1 cellular context compared by ENCODE assay signal in the genomic region with DNA sequence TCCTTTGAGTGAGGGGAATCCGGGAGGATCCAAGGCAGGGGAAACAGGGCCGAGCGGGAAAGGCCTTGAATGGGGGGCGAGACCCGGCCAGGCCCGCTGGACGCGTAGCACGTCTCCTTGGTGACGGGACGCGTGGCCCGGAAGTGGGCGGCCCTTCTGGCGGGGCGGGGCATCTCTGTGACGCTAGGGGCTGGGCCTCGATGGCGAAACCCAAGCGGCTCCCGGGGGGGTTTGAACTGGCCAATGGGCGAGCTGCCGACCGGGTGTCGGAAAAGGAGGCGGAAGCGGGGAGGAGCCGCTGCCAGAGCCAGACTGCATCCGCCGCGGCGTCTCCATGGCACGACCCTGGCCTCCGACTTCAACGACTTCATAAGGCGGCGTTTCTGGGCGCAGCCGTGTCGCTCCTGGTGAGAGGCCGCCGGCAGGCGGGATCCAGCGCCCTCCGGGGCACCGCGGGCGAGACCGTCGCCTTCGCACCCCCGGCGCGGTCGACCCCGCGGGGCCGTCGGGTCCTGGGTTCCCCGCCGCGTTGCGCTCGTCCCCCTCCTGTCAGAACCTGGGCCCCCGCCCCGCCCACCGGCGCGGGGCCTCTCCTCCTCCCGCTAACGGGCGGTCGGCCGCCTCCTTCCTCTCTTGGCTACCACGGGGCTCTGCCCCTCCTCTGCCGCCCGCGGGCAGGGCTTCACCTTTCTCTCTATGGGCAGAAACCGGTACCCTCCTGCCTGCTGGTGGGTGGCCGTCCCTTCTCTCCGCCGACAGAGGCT.
TF ChIP-seq lines count a peak whose summit lies in the region.

ODF2 (plus strand) TSS at position 158 of the 764 bp plus-strand sequence; CDS start at position 244, 86 bp downstream.

TF ChIP-seq in SK-N-SH, 30 proteins besides CTCF, POLR2A, EP300 and RAD21 (continued from another document):
- TF ChIP-seq, protein P1, sequence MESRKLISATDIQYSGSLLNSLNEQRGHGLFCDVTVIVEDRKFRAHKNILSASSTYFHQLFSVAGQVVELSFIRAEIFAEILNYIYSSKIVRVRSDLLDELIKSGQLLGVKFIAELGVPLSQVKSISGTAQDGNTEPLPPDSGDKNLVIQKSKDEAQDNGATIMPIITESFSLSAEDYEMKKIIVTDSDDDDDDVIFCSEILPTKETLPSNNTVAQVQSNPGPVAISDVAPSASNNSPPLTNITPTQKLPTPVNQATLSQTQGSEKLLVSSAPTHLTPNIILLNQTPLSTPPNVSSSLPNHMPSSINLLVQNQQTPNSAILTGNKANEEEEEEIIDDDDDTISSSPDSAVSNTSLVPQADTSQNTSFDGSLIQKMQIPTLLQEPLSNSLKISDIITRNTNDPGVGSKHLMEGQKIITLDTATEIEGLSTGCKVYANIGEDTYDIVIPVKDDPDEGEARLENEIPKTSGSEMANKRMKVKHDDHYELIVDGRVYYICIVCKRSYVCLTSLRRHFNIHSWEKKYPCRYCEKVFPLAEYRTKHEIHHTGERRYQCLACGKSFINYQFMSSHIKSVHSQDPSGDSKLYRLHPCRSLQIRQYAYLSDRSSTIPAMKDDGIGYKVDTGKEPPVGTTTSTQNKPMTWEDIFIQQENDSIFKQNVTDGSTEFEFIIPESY (IDR thresholded peaks at IDR 0.05; ENCODE audit: borderline replicate concordance, low read depth): no peak
- TF ChIP-seq POLR2AphosphoS5 (IDR thresholded peaks at IDR 0.05; ENCODE audit: low read depth, low read length) (peak; percentile 83), PBX3 (IDR thresholded peaks at IDR 0.05) (no peak), GABPA (IDR thresholded peaks at IDR 0.05; ENCODE audit: low read depth) (peak; percentile 55; the same call in 1 of the 2 replicates), RFX5 (IDR thresholded peaks at IDR 0.05; ENCODE audit: low read length) (peak; percentile 60; the same call in 1 of the 2 replicates), RXRA (IDR thresholded peaks at IDR 0.05; ENCODE audit: borderline replicate concordance, low read depth) (no peak), USF2 (IDR thresholded peaks at IDR 0.05; ENCODE audit: borderline replicate concordance, low read depth, low read length) (no peak), MXI1 (IDR thresholded peaks at IDR 0.05; ENCODE audit: low read depth, low read length) (peak; percentile 93), GATA2 (CRISPR knock-in tag; IDR thresholded peaks at IDR 0.05) (no peak), JUND (IDR thresholded peaks at IDR 0.05) (no peak), RCOR1 (IDR thresholded peaks at IDR 0.05; ENCODE audit: low read length) (no peak), SIN3A (IDR thresholded peaks at IDR 0.05; ENCODE audit: borderline replicate concordance, low read depth, low read length) (peak; percentile 45; the same call in 1 of the 2 replicates), EZH2phosphoT487 (IDR thresholded peaks at IDR 0.05; ENCODE audit: borderline replicate concordance, low read depth) (no peak), ELF1 (IDR thresholded peaks at IDR 0.05) (peak; percentile 78)
- TF ChIP-seq, protein P2, sequence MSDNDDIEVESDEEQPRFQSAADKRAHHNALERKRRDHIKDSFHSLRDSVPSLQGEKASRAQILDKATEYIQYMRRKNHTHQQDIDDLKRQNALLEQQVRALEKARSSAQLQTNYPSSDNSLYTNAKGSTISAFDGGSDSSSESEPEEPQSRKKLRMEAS (IDR thresholded peaks at IDR 0.05; ENCODE audit: low read depth): peak; percentile 61; the same call in 1 of the 2 replicates
